ENCODE assay signal across 11 cellular contexts in genomic region chr12:718756-719138, GRCh38. TPM values are rescaled to one million over a fixed set of nuclear protein-coding genes. Genes with fewer than 3 reads are reported as not detected.
DNase-seq lines count a peak whose midpoint lies in the region; ATAC-seq and TF ChIP-seq lines count a peak whose summit lies in the region.
"Had no signal": no experiment of that assay in that cellular context is flagged by ENCODE, and none has a peak within 500 bp of the region (broad histone marks: within the 10 kb centered on the region; RNA-seq: fewer than 3 reads in every experiment).

No MANE protein-coding gene starts in this region.

- no peaks in the 10 kb centered on the region for H3K9me3 ChIP-seq in OCI-LY1 (ENCODE audit: low read length)
- H3K9me3 ChIP-seq in skeletal muscle satellite cell (replicated peaks; ENCODE audit: low read length) = no peaks in the 10 kb centered on the region

- DNase-seq in GM23338 (ENCODE audit: low spot score) = no peak
- DNase-seq in coronary artery (ENCODE audit: low spot score) = no peak
- DNase-seq in stimulated activated naive CD4-positive, alpha-beta T cell treated with Interleukin-2 at 50 U/mL for 16 hours (lab: John Stamatoyannopoulos, UW) = no peak
- DNase-seq in SKM-1 (lab: John Stamatoyannopoulos, UW; ENCODE audit: unreplicated experiment) = no peak
- DNase-seq in NK-92 treated with Interleukin-12 subunit alpha and Interleukin-12 subunit beta, amount 100 ng/mL, for 24 hours (lab: John Stamatoyannopoulos, UW) = no peak
- DNase-seq: activated CD8-positive, alpha-beta memory T cell treated with anti-CD3 and anti-CD28 coated beads for 24 hours; immature natural killer cell; NCI-H446 treated with DMSO at 0.1 percent for 48 hours; SIG-M5 had no signal

- H3K27ac Mint-ChIP-seq in GM23338 = no peak overlapping the region
- H3K27ac Mint-ChIP-seq: immature natural killer cell had no signal

- H3K36me3 ChIP-seq in GM23338 (ENCODE audit: insufficient read depth) = no peaks in the 10 kb centered on the region
- no peaks in the 10 kb centered on the region for H3K36me3 ChIP-seq in OCI-LY1 (ENCODE audit: insufficient read depth, low read length)
- no peaks in the 10 kb centered on the region for H3K36me3 ChIP-seq in skeletal muscle satellite cell (ENCODE audit: insufficient read depth, low read length)

- no peaks in the 10 kb centered on the region for H3F3A ChIP-seq in GM23338 (replicated peaks; ENCODE audit: low read depth)
- H3F3A ChIP-seq in OCI-LY1 (ENCODE audit: insufficient read depth, low read length) = peaks cover 8% of the 10 kb centered on the region; the same call in 1 of the 2 replicates

- H3K4me1 Mint-ChIP-seq in GM23338 = peaks cover 39% of the 10 kb centered on the region

- H3K9me3 Mint-ChIP-seq in GM23338 = no peaks in the 10 kb centered on the region

- peaks cover 9% of the 10 kb centered on the region for H3K27me3 Mint-ChIP-seq in GM23338 (ENCODE audit: insufficient read depth, low read depth, poor library complexity)

- no peak for ATAC-seq in GM23338

- H3K27me3 ChIP-seq in GM23338 (ENCODE audit: insufficient read depth) = no peaks in the 10 kb centered on the region
- H3K27me3 ChIP-seq in OCI-LY1 (ENCODE audit: insufficient read depth, low read length) = no peaks in the 10 kb centered on the region
- no peaks in the 10 kb centered on the region for H3K27me3 ChIP-seq in skeletal muscle satellite cell (ENCODE audit: control insufficient read depth, insufficient read depth, low read length)

- no peaks in the 10 kb centered on the region; the same call in 2 of the 3 replicates for H3K36me3 Mint-ChIP-seq in GM23338 (ENCODE audit: low read depth)

- H3K4me3 ChIP-seq in GM23338 = no peak overlapping the region
- H3K4me3 ChIP-seq in OCI-LY1 (ENCODE audit: low read depth, low read length, poor library complexity, severe bottlenecking) = peak overlapping the region; percentile 12
- peak overlapping the region; percentile 46 for H3K4me3 ChIP-seq in coronary artery
- H3K4me3 ChIP-seq in skeletal muscle satellite cell (ENCODE audit: low read length) = no peak overlapping the region

- H3K9ac ChIP-seq in OCI-LY1 (ENCODE audit: low read length) = peak overlapping the region; percentile 62
- no peak overlapping the region for H3K9ac ChIP-seq in skeletal muscle satellite cell (ENCODE audit: low read depth, low read length)

- H3K27ac ChIP-seq in GM23338 (ENCODE audit: low read depth) = no peak overlapping the region
- peak overlapping the region; percentile 92 for H3K27ac ChIP-seq in OCI-LY1 (ENCODE audit: low read depth, low read length, poor library complexity, severe bottlenecking)
- peak overlapping the region; percentile 30 to 80 for H3K27ac ChIP-seq in coronary artery

- peaks cover 14% of the 10 kb centered on the region for H3K4me1 ChIP-seq in GM23338 (ENCODE audit: insufficient read depth)
- H3K4me1 ChIP-seq in OCI-LY1 (ENCODE audit: insufficient read depth, low read length, severe bottlenecking) = peaks cover 62% of the 10 kb centered on the region
- H3K4me1 ChIP-seq in skeletal muscle satellite cell (ENCODE audit: control insufficient read depth, insufficient read depth, low read length) = peaks cover 13% of the 10 kb centered on the region

- H4K20me1 ChIP-seq in GM23338 (replicated peaks; ENCODE audit: insufficient read depth) (no peaks in the 10 kb centered on the region), OCI-LY1 (ENCODE audit: insufficient read depth, low read length) (no peaks in the 10 kb centered on the region)

- H3K4me2 ChIP-seq in GM23338 = no peak overlapping the region
- H3K4me2 ChIP-seq in OCI-LY1 (ENCODE audit: low read length) = peak overlapping the region; percentile 64
- H3K4me2 ChIP-seq in skeletal muscle satellite cell (ENCODE audit: low read length) = peak overlapping the region; percentile 16

- H2AFZ ChIP-seq in GM23338 = peak overlapping the region; percentile 92
- no peak overlapping the region for H2AFZ ChIP-seq in OCI-LY1 (ENCODE audit: low read length)

- H3K79me2 ChIP-seq in GM23338 (replicated peaks; ENCODE audit: insufficient read depth) = no peaks in the 10 kb centered on the region
- no peaks in the 10 kb centered on the region for H3K79me2 ChIP-seq in OCI-LY1 (ENCODE audit: insufficient read depth, low read length)

- no peak for TF ChIP-seq CTCF in GM23338 (conservative IDR thresholded peaks at IDR 0.05; ENCODE audit: low read depth in 2 of 2)
- TF ChIP-seq CTCF in OCI-LY1 (IDR thresholded peaks at IDR 0.05; ENCODE audit: low read length) = no peak
- no peak for TF ChIP-seq CTCF in coronary artery (IDR thresholded peaks at IDR 0.05)

- no peak overlapping the region; the same call in 2 of the 3 replicates for H3K4me3 Mint-ChIP-seq in GM23338

- H3K9me2 ChIP-seq in GM23338 (ENCODE audit: insufficient read depth) (0 out of 2 replicates have a peak, but pooled peaks cover 4% of the 10 kb centered on the region), OCI-LY1 (ENCODE audit: low read depth, low read length) (no peaks in the 10 kb centered on the region)

TF ChIP-seq in GM23338, 12 proteins besides CTCF, POLR2A, EP300 and RAD21 (continues in another document):
- TF ChIP-seq POLR2AphosphoS5 (IDR thresholded peaks at IDR 0.05; ENCODE audit: low read depth) = no peak
- TF ChIP-seq ETS1 (IDR thresholded peaks at IDR 0.05) = no peak
- TF ChIP-seq ZNF331 (CRISPR knock-in tag; IDR thresholded peaks at IDR 0.05; ENCODE audit: low read depth) = no peak
- TF ChIP-seq STAT1 (IDR thresholded peaks at IDR 0.05; ENCODE audit: unreplicated experiment) = no peak

RNA-seq across cellular contexts. Expression of gene WNK1, which starts 33.6 kb away (rescaled TPM):
- total RNA-seq in GM23338 (2014; rRNA removed; shearing (Covaris generic)) = 114 and 119 TPM in 2 replicates
- polyA plus RNA-seq in GM23338 (2016; fragmentation: Nextera tagmentation; extraction: Ambion mirVana) = 74.9 and 86.8 TPM in 2 replicates
- total RNA-seq in skeletal muscle satellite cell (2012; rRNA removed) = 67.4 and 87.4 TPM in 2 replicates

RNA-seq across cellular contexts. Expression of gene NINJ2, which starts 55.5 kb away (rescaled TPM):
- total RNA-seq in GM23338 (2014; rRNA removed; shearing (Covaris generic)) = 0.94 and 2.1 TPM in 2 replicates
- 1.2 and 2.6 TPM in 2 replicates for polyA plus RNA-seq in GM23338 (2016; fragmentation: Nextera tagmentation; extraction: Ambion mirVana)
- total RNA-seq in skeletal muscle satellite cell (2012; rRNA removed) = 1.3 and 2.2 TPM in 2 replicates

Comparison
In these comparisons a context has a peak if more than half of its experiments do, and no peak if none do; other contexts are left out.
1. H3K4me3 ChIP-seq: peak in OCI-LY1 (single experiment) and coronary artery (single experiment); none in GM23338 (single experiment) and skeletal muscle satellite cell (single experiment).